In the genomic region with DNA sequence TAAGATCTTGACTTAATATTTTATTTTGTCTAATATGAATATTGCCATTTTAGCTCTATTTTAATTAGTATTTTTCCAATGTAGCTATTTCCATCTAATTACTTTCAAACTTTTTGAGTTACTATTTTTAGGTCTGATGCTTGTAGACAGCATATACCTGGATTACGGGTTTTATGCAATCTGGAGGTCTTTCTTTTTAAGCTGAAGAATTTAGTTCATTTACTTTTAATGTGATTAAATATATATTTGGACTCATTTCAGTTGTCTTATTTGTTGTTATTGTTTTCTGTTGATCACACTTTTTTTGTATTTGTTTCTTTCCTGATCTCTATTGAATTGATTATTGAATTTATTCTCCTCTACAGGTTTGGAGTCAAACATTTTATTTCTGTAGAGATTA, we compare ENCODE assay signal across 32 cellular contexts. TPM values are rescaled to one million over a fixed set of nuclear protein-coding genes. Genes with fewer than 3 reads are reported as not detected.
DNase-seq lines count a peak whose midpoint lies in the region; ATAC-seq, FAIRE-seq and TF ChIP-seq lines count a peak whose summit lies in the region.
"Had no signal": no experiment of that assay in that cellular context is flagged by ENCODE, and none has a peak within 500 bp of the region (broad histone marks: within the 10 kb centered on the region; RNA-seq: fewer than 3 reads in every experiment).

No MANE protein-coding gene starts in this region.

- H2AFZ ChIP-seq in K562 (ENCODE audit: low read depth, low read length), result no peak overlapping the region

- CTCF ChIA-PET in K562 (lab: Yijun Ruan, JAX; ENCODE audit: low intra/inter-chr PET ratio), result no interaction called here

- H3K4me2 ChIP-seq in K562 (ENCODE audit: insufficient read depth, low read length), result no peak overlapping the region
- H3K4me2 ChIP-seq: A549; BLaER1; BLaER1 treated with 17β-estradiol and CSF1 and Interleukin-3, amounts not matched to agents 10 nM and 100 nM had no signal

- H3K9me3 ChIP-seq in K562 (replicated peaks; ENCODE audit: control insufficient read depth, insufficient read depth, low read depth, low read length) (no peaks in the 10 kb centered on the region), thyroid gland (no peaks in the 10 kb centered on the region)
- H3K9me3 ChIP-seq: A549, BE2C, Caco-2 had no signal

- TF ChIP-seq POLR2A in K562 (conservative IDR thresholded peaks at IDR 0.05), result no peak
- no peak for TF ChIP-seq POLR2A in thyroid gland (IDR thresholded peaks at IDR 0.05)

- no peaks in the 10 kb centered on the region for H3K9me1 ChIP-seq in K562 (ENCODE audit: control insufficient read depth, insufficient read depth, low read length)

- FAIRE-seq in A204.1 (lab: Jason Lieb, UNC), result peak; percentile 21
- FAIRE-seq in K562 (lab: Jason Lieb, UNC), result no peak
- FAIRE-seq: A549, D721Med had no signal

- in situ Hi-C loops in K562 (cut with MboI), result no loop called here

- intact Hi-C loops in K562 (cut with micrococcal nuclease), result no loop called here
- intact Hi-C loops in thyroid gland (cut with DNase I), result no loop called here

- DNase-seq in K562 (ENCODE audit: extremely low read depth in 1 of 4, low spot score in 3 of 4), result no peak
- no peak for DNase-seq in thyroid gland
- DNase-seq: 8988T; ACHN; AML-193; BE2C; C1 segment of cervical spinal cord; Caco-2; Calu3; CD4-positive, alpha-beta memory T cell; CD4-positive, alpha-beta T cell; CD4-positive, CD25-positive, alpha-beta regulatory T cell; CD8-positive, alpha-beta memory T cell; CD8-positive, alpha-beta T cell; COR-L47; DMS 273 treated with DMSO at 0.1 percent for 48 hours; DMS153; DMS53; DMS79; DMS79 treated with DMSO at 0.1 percent for 48 hours; DND-41; EL had no signal

- no peak for TF ChIP-seq EP300 in K562 (IDR thresholded peaks at IDR 0.05; ENCODE audit: low read length)

- ATAC-seq in K562 (no peak), GM18909 (IDR thresholded peaks at IDR 0.05; ENCODE audit: poor library complexity, unreplicated experiment) (no peak)
- ATAC-seq: A549; CD8-positive, alpha-beta T cell had no signal

- H3K4me3 ChIP-seq in K562 (no peak overlapping the region), thyroid gland (replicated peaks in 1 of 3) (no peak overlapping the region)
- H3K4me3 ChIP-seq: A549; BLaER1; BLaER1 treated with 17β-estradiol and CSF1 and Interleukin-3, amounts not matched to agents 10 nM and 100 nM had no signal

- no TSS peak for BruUV-seq in K562 (replicated peaks; lab: Mats Ljungman, UMichigan)

- POLR2A ChIA-PET in K562 (lab: Yijun Ruan, JAX), result no interaction called here

- no peak for TF ChIP-seq RAD21 in K562 (CRISPR knock-in tag; conservative IDR thresholded peaks at IDR 0.05 in 1 of 2, IDR thresholded peaks at IDR 0.05 in 1 of 2)

- WGBS in K562 (ENCODE audit: insufficient coverage, low coverage, missing lambda C conversion rate), result 46% methylated on average over 1 of the region's 1 CpG
- 96 to 98% methylated on average over 1 of the region's 1 CpG for WGBS in thyroid gland, 2 donors

- no peaks in the 10 kb centered on the region for H3K4me1 ChIP-seq in K562 (replicated peaks in 1 of 2; ENCODE audit: control insufficient read depth in 2 of 2, insufficient read depth in 2 of 2, low read length in 2 of 2)
- H3K4me1 ChIP-seq in thyroid gland, result no peaks in the 10 kb centered on the region
- H3K4me1 ChIP-seq: BE2C; BLaER1; BLaER1 treated with 17β-estradiol and CSF1 and Interleukin-3, amounts not matched to agents 10 nM and 100 nM had no signal

- no peaks in the 10 kb centered on the region for H3K36me3 ChIP-seq in K562 (ENCODE audit: control insufficient read depth, insufficient read depth, low read length)
- no peaks in the 10 kb centered on the region for H3K36me3 ChIP-seq in thyroid gland
- H3K36me3 ChIP-seq: BE2C; BLaER1; BLaER1 treated with 17β-estradiol and CSF1 and Interleukin-3, amounts not matched to agents 10 nM and 100 nM had no signal

- TF ChIP-seq CTCF in K562 (IDR thresholded peaks at IDR 0.05 in 2 of 3, conservative IDR thresholded peaks at IDR 0.05 in 1 of 3; ENCODE audit: insufficient read depth in 2 of 3, low read depth in 1 of 3, low read length in 3 of 3) (no peak), thyroid gland (IDR thresholded peaks at IDR 0.05) (no peak)

- no peaks in the 10 kb centered on the region for H3K79me2 ChIP-seq in K562 (ENCODE audit: control insufficient read depth, insufficient read depth, low read length)

- H4K20me1 ChIP-seq in K562 (replicated peaks; ENCODE audit: control insufficient read depth, insufficient read depth, low read length), result no peaks in the 10 kb centered on the region
- H4K20me1 ChIP-seq: BLaER1; BLaER1 treated with 17β-estradiol and CSF1 and Interleukin-3, amounts not matched to agents 10 nM and 100 nM had no signal

- no peak overlapping the region for H3K9ac ChIP-seq in K562 (ENCODE audit: insufficient read depth in 1 of 2, low read depth in 2 of 2, low read length in 2 of 2)
- H3K9ac ChIP-seq: BLaER1; BLaER1 treated with 17β-estradiol and CSF1 and Interleukin-3, amounts not matched to agents 10 nM and 100 nM had no signal

- H3K27me3 ChIP-seq in K562 (ENCODE audit: control insufficient read depth in 2 of 2, insufficient read depth in 2 of 2, low read length in 2 of 2) (no peaks in the 10 kb centered on the region), thyroid gland (no peaks in the 10 kb centered on the region)
- H3K27me3 ChIP-seq: BE2C; BLaER1; BLaER1 treated with 17β-estradiol and CSF1 and Interleukin-3, amounts not matched to agents 10 nM and 100 nM had no signal

- H3K27ac ChIP-seq in K562 (ENCODE audit: extremely low read depth, low read depth, low read length) (no peak overlapping the region), thyroid gland (no peak overlapping the region)
- H3K27ac ChIP-seq: 22Rv1; A549; BLaER1; BLaER1 treated with 17β-estradiol and CSF1 and Interleukin-3, amounts not matched to agents 10 nM and 100 nM; C4-2B had no signal

TF ChIP-seq in K562, 482 proteins besides CTCF, POLR2A, EP300 and RAD21:
- TF ChIP-seq HMG20B (CRISPR knock-in tag; IDR thresholded peaks at IDR 0.05), result no peak
- peak; percentile 95 for TF ChIP-seq ZNF507 (tag; conservative IDR thresholded peaks at IDR 0.05)

RNA-seq across cellular contexts. Expression of a gene that starts 30.3 kb away (rescaled TPM):
- 30.5 and 37.3 TPM in 2 replicates for total RNA-seq in K562 (2011; cell fraction: chromatin; rRNA removed; ENCODE audit: low replicate concordance)
- 8.4 and 9.8 TPM in 2 replicates for total RNA-seq in K562 (2011; cell fraction: nucleolus; rRNA removed)
- 15.2 and 25.6 TPM in 2 replicates for total RNA-seq in K562 (2011; cell fraction: nucleoplasm; rRNA removed)
- total RNA-seq in K562 (2014; rRNA removed), result 5.6 and 6.0 TPM in 2 replicates
- total RNA-seq in K562 (2014; rRNA removed; fragmentation: Illumina TruSeq; extraction: Trizol), result 6.9 and 8.3 TPM in 2 replicates
- 7.0 and 7.2 TPM in 2 replicates for total RNA-seq in K562 (2015; rRNA removed; fragmentation: Illumina TruSeq; extraction: Trizol)
- 9.7 and 10.5 TPM in 2 replicates for total RNA-seq in K562 (2021)
- 11.0 and 14.9 TPM in 2 replicates for polyA plus RNA-seq in K562 (2011; rRNA removed)
- polyA plus RNA-seq in K562 (2011; cell fraction: cytosol; rRNA removed), result 5.1 and 6.0 TPM in 2 replicates
- 14.3 and 15.5 TPM in 2 replicates for polyA plus RNA-seq in K562 (2011; cell fraction: nucleus; rRNA removed)
- 5.7 and 5.9 TPM in 2 replicates for polyA plus RNA-seq in K562 (2012)
- polyA plus RNA-seq in K562 (2014; fragmentation: Illumina TruSeq; extraction: Trizol), result 7.1 and 9.0 TPM in 2 replicates
- polyA plus RNA-seq in K562 (2014; fragmentation: Nextera tagmentation; extraction: Ambion mirVana), result 1 to 10 TPM; 1.7 to 3.0 TPM
- 4.1 and 4.7 TPM in 2 replicates for polyA plus RNA-seq in K562 (2014; rRNA removed)
- polyA minus RNA-seq in K562 (2011; rRNA and poly(A)+ RNA removed), result 34.3 and 35.4 TPM in 2 replicates
- polyA minus RNA-seq in K562 (2011; cell fraction: cytosol; rRNA and poly(A)+ RNA removed), result 6.6 and 11.8 TPM in 2 replicates
- 27.3 and 34.0 TPM in 2 replicates for polyA minus RNA-seq in K562 (2011; cell fraction: nucleus; rRNA and poly(A)+ RNA removed)
- total RNA-seq in thyroid gland, result 10 to 100 TPM; 11.1 to 33.2 (median 13.4) TPM
- total RNA-seq: A172; CD4-positive, alpha-beta memory T cell; CD4-positive, alpha-beta T cell; CD8-positive, alpha-beta memory T cell; CD8-positive, alpha-beta T cell had no signal
- polyA plus RNA-seq: CD14-positive monocyte; CD4-positive, CD25-positive, alpha-beta regulatory T cell; CD8-positive, alpha-beta memory T cell had no signal
